1 cellular context compared by ENCODE assay signal in the genomic region with DNA sequence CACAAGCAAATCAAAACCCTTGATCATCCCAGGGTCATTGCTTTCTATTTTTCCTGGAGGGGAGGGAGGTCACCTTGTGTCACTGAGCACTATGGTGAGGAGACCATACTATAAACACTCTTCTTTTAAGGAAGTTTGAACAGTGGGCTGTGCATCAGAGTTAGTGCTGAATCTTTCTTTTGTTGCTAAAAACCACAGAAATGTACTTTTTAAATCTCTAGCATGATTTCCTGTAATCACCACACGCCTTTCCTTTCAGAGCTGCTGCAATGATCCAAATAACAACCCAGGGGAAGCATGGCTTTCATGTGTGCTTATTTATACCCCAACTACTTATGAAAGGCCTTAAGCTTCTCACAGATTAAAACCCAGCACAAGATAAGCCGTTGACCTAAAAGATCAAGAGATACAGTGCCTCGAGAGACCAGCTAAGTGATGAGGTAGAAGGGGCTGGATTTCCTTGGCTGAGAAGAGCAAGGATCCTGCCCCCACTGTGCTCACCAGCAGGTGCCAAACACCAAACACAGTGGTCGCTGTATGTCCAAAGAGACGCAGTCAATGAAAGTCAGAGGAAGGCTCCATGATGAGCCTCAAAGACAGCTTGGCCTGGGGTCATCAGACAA.
TF ChIP-seq lines count a peak whose summit lies in the region.

No MANE protein-coding gene starts in this region.

TF ChIP-seq in GM23338, 12 proteins besides CTCF, POLR2A, EP300 and RAD21 (continued from another document):
- TF ChIP-seq, protein P1, sequence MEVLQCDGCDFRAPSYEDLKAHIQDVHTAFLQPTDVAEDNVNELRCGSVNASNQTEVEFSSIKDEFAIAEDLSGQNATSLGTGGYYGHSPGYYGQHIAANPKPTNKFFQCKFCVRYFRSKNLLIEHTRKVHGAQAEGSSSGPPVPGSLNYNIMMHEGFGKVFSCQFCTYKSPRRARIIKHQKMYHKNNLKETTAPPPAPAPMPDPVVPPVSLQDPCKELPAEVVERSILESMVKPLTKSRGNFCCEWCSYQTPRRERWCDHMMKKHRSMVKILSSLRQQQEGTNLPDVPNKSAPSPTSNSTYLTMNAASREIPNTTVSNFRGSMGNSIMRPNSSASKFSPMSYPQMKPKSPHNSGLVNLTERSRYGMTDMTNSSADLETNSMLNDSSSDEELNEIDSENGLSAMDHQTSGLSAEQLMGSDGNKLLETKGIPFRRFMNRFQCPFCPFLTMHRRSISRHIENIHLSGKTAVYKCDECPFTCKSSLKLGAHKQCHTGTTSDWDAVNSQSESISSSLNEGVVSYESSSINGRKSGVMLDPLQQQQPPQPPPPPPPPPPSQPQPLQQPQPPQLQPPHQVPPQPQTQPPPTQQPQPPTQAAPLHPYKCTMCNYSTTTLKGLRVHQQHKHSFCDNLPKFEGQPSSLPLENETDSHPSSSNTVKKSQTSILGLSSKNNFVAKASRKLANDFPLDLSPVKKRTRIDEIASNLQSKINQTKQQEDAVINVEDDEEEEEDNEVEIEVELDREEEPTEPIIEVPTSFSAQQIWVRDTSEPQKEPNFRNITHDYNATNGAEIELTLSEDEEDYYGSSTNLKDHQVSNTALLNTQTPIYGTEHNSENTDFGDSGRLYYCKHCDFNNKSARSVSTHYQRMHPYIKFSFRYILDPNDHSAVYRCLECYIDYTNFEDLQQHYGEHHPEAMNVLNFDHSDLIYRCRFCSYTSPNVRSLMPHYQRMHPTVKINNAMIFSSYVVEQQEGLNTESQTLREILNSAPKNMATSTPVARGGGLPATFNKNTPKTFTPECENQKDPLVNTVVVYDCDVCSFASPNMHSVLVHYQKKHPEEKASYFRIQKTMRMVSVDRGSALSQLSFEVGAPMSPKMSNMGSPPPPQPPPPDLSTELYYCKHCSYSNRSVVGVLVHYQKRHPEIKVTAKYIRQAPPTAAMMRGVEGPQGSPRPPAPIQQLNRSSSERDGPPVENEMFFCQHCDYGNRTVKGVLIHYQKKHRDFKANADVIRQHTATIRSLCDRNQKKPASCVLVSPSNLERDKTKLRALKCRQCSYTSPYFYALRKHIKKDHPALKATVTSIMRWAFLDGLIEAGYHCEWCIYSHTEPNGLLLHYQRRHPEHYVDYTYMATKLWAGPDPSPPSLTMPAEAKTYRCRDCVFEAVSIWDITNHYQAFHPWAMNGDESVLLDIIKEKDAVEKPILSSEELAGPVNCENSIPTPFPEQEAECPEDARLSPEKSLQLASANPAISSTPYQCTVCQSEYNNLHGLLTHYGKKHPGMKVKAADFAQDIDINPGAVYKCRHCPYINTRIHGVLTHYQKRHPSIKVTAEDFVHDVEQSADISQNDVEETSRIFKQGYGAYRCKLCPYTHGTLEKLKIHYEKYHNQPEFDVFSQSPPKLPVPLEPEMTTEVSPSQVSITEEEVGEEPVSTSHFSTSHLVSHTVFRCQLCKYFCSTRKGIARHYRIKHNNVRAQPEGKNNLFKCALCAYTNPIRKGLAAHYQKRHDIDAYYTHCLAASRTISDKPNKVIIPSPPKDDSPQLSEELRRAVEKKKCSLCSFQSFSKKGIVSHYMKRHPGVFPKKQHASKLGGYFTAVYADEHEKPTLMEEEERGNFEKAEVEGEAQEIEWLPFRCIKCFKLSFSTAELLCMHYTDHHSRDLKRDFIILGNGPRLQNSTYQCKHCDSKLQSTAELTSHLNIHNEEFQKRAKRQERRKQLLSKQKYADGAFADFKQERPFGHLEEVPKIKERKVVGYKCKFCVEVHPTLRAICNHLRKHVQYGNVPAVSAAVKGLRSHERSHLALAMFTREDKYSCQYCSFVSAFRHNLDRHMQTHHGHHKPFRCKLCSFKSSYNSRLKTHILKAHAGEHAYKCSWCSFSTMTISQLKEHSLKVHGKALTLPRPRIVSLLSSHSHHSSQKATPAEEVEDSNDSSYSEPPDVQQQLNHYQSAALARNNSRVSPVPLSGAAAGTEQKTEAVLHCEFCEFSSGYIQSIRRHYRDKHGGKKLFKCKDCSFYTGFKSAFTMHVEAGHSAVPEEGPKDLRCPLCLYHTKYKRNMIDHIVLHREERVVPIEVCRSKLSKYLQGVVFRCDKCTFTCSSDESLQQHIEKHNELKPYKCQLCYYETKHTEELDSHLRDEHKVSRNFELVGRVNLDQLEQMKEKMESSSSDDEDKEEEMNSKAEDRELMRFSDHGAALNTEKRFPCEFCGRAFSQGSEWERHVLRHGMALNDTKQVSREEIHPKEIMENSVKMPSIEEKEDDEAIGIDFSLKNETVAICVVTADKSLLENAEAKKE (CRISPR knock-in tag; IDR thresholded peaks at IDR 0.05), result no peak
- TF ChIP-seq JUNB (IDR thresholded peaks at IDR 0.05; ENCODE audit: unreplicated experiment) (no peak), NANOG (IDR thresholded peaks at IDR 0.05; ENCODE audit: borderline replicate concordance) (no peak), EZH2 (IDR thresholded peaks at IDR 0.05; ENCODE audit: low read depth, unreplicated experiment) (no peak)
- TF ChIP-seq, protein P2, sequence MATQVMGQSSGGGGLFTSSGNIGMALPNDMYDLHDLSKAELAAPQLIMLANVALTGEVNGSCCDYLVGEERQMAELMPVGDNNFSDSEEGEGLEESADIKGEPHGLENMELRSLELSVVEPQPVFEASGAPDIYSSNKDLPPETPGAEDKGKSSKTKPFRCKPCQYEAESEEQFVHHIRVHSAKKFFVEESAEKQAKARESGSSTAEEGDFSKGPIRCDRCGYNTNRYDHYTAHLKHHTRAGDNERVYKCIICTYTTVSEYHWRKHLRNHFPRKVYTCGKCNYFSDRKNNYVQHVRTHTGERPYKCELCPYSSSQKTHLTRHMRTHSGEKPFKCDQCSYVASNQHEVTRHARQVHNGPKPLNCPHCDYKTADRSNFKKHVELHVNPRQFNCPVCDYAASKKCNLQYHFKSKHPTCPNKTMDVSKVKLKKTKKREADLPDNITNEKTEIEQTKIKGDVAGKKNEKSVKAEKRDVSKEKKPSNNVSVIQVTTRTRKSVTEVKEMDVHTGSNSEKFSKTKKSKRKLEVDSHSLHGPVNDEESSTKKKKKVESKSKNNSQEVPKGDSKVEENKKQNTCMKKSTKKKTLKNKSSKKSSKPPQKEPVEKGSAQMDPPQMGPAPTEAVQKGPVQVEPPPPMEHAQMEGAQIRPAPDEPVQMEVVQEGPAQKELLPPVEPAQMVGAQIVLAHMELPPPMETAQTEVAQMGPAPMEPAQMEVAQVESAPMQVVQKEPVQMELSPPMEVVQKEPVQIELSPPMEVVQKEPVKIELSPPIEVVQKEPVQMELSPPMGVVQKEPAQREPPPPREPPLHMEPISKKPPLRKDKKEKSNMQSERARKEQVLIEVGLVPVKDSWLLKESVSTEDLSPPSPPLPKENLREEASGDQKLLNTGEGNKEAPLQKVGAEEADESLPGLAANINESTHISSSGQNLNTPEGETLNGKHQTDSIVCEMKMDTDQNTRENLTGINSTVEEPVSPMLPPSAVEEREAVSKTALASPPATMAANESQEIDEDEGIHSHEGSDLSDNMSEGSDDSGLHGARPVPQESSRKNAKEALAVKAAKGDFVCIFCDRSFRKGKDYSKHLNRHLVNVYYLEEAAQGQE (IDR thresholded peaks at IDR 0.05; ENCODE audit: unreplicated experiment), result no peak
